In genomic region chr1:59296358-59297256, GRCh38 we compare ENCODE assay signal across 8 cellular contexts. TPM values are rescaled to one million over a fixed set of nuclear protein-coding genes. Genes with fewer than 3 reads are reported as not detected.
DNase-seq lines count a peak whose midpoint lies in the region; TF ChIP-seq lines count a peak whose summit lies in the region.

A gene with protein sequence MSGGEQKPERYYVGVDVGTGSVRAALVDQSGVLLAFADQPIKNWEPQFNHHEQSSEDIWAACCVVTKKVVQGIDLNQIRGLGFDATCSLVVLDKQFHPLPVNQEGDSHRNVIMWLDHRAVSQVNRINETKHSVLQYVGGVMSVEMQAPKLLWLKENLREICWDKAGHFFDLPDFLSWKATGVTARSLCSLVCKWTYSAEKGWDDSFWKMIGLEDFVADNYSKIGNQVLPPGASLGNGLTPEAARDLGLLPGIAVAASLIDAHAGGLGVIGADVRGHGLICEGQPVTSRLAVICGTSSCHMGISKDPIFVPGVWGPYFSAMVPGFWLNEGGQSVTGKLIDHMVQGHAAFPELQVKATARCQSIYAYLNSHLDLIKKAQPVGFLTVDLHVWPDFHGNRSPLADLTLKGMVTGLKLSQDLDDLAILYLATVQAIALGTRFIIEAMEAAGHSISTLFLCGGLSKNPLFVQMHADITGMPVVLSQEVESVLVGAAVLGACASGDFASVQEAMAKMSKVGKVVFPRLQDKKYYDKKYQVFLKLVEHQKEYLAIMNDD (plus strand): TSS chr1:59297094. CDS start chr1:59321550, 24,456 bp downstream.

- H3K27me3 ChIP-seq in suprapubic skin, result no peaks in the 10 kb centered on the region

- peaks cover 29% of the 10 kb centered on the region for H3K4me1 ChIP-seq in suprapubic skin

- peak; percentile 44 to 93 for TF ChIP-seq POLR2A in suprapubic skin (IDR thresholded peaks at IDR 0.05)

- H3K9ac ChIP-seq in SK-N-MC (ENCODE audit: insufficient read length), result peak within 1 kb of the TSS; percentile 88

- H3K27ac ChIP-seq in SK-N-MC (peak within 1 kb of the TSS; percentile 39; the same call in 1 of the 2 replicates), suprapubic skin (peak within 1 kb of the TSS; percentile 95)

- H3K36me3 ChIP-seq in SK-N-MC (ENCODE audit: insufficient read depth, low read length), result no peaks in the 10 kb centered on the region
- H3K36me3 ChIP-seq in suprapubic skin, result no peaks in the 10 kb centered on the region

- peak within 1 kb of the TSS; percentile 82 for H3K27ac Mint-ChIP-seq in HFFc6

- peaks cover 4% of the 10 kb centered on the region for H3K27me3 Mint-ChIP-seq in HFFc6 (ENCODE audit: insufficient read depth)

- H3K4me3 ChIP-seq in SK-N-MC (peak within 1 kb of the TSS; percentile 92), suprapubic skin (peak within 1 kb of the TSS; percentile 57)

- DNase-seq in GM04504 (ENCODE audit: low read depth) (peak; percentile 97), HFFc6 (peak; percentile 98), NAMALWA (ENCODE audit: low spot score) (peak; percentile 94), SK-N-MC (ENCODE audit: low read depth, low spot score) (peak; percentile 51), germinal center (ENCODE audit: low spot score) (peak; percentile 96), nucleus accumbens (lab: John Stamatoyannopoulos, UW) (peak; percentile 58 to 97 (median 91)), suprapubic skin (ENCODE audit: low spot score in 2 of 2) (peak; percentile 98 to 99)
- peak; percentile 76 for DNase-seq in activated naive CD4-positive, alpha-beta T cell treated with anti-CD3 and anti-CD28 coated beads, Interleukin-2, amount 50 U/mL, for 16 hours

- no peaks in the 10 kb centered on the region; the same call in 1 of the 2 replicates for H3K9me3 Mint-ChIP-seq in HFFc6

- no peak for TF ChIP-seq EP300 in suprapubic skin (IDR thresholded peaks at IDR 0.05)

- TF ChIP-seq CTCF in HFFc6 (IDR thresholded peaks at IDR 0.05) (no peak), suprapubic skin (IDR thresholded peaks at IDR 0.05) (no peak)

- peaks cover 12% of the 10 kb centered on the region for H3K36me3 Mint-ChIP-seq in HFFc6 (ENCODE audit: low read depth)

- peak within 1 kb of the TSS; percentile 93 for H3K4me3 Mint-ChIP-seq in HFFc6

- under 1% methylated on average over 26 of the region's 78 CpGs for WGBS in suprapubic skin

- H3K9me3 ChIP-seq in SK-N-MC (ENCODE audit: low read depth, low read length) (no peaks in the 10 kb centered on the region), suprapubic skin (no peaks in the 10 kb centered on the region)

- H3K4me1 Mint-ChIP-seq in HFFc6 (ENCODE audit: low read depth), result peaks cover 52% of the 10 kb centered on the region

RNA-seq across cellular contexts. Expression of the gene that starts here (rescaled TPM):
- 10 to 100 TPM; 16.4 to 20.1 (median 18.7) TPM for total RNA-seq in HFFc6 (2021; fragmentation: NEBNext Ultra II Directional; extraction: Animal tissue kit (Norgen Biotek cat#: 25700))
- total RNA-seq in suprapubic skin, result 10 to 100 TPM; 12.4 to 17.5 (median 16.1) TPM

Comparison
In these comparisons a context has a peak if more than half of its experiments do, and no peak if none do; other contexts are left out.
1. Peak in every context shown above with its lines: DNase-seq, H3K4me3 ChIP-seq and H3K27ac ChIP-seq.